Comparison of ENCODE assay signal across 23 cellular contexts in genomic region chr2:42888321-42888720, GRCh38.
A peak's percentile ranks its signal among the peaks of the same experiment; 100 is the strongest.
DNase-seq lines count a peak whose midpoint lies in the region; ATAC-seq and TF ChIP-seq lines count a peak whose summit lies in the region.
"Had no signal": no experiment of that assay in that cellular context is flagged by ENCODE, and none has a peak within 500 bp of the region (broad histone marks: within the 10 kb centered on the region; RNA-seq: fewer than 3 reads in every experiment).

No MANE protein-coding gene starts in this region.

- H3K9me3 Mint-ChIP-seq in endodermal cell, result peaks cover 34% of the 10 kb centered on the region

- H3K4me1 ChIP-seq in endodermal cell (ENCODE audit: control insufficient read depth, insufficient read depth, low read length) (no peaks in the 10 kb centered on the region), neuronal stem cell (ENCODE audit: control insufficient read depth in 2 of 2, insufficient read depth in 1 of 2, low read depth in 1 of 2, low read length in 2 of 2) (peaks cover 0 to 7% of the 10 kb centered on the region in 2 donors), PC-9 (replicated peaks; ENCODE audit: insufficient read depth) (no peaks in the 10 kb centered on the region)
- H3K4me1 ChIP-seq: BLaER1, SJSA1 had no signal

- POLR2A ChIA-PET in PC-9 (lab: Charles Lee; ENCODE audit: unreplicated experiment), result interaction anchor here (0.6 kb wide), 2 partner anchors 79 to 338 kb away, joined by 4 to 5 read pairs; partner anchors contain the start of gene ZFP36L2

- H4K91ac ChIP-seq in neuronal stem cell (ENCODE audit: low read depth, low read length, poor library complexity), result no peak overlapping the region

- H3K9me2 ChIP-seq in PC-9 (ENCODE audit: insufficient read depth), result 0 out of 2 replicates have a peak, but pooled peaks cover 4% of the 10 kb centered on the region

- no peak overlapping the region for H3K23ac ChIP-seq in neuronal stem cell (ENCODE audit: low read depth, low read length, poor library complexity)

- H3K36me3 ChIP-seq in endodermal cell (ENCODE audit: control insufficient read depth, insufficient read depth, low read length) (no peaks in the 10 kb centered on the region), neuronal stem cell (replicated peaks in 1 of 2; ENCODE audit: control insufficient read depth in 2 of 2, insufficient read depth in 2 of 2, low read length in 2 of 2) (no peaks in the 10 kb centered on the region), PC-9 (ENCODE audit: low read depth) (no peaks in the 10 kb centered on the region)
- H3K36me3 ChIP-seq: BLaER1, SJSA1 had no signal

- H3K27ac Mint-ChIP-seq in endodermal cell, result no peak overlapping the region
- H3K27ac Mint-ChIP-seq: CD4-positive, alpha-beta T cell had no signal

- no peak overlapping the region for H3K9ac ChIP-seq in endodermal cell (ENCODE audit: extremely low read depth, low read length, poor library complexity, severe bottlenecking)
- H3K9ac ChIP-seq in neuronal stem cell (ENCODE audit: low read depth, low read length, poor library complexity), result no peak overlapping the region
- H3K9ac ChIP-seq: BLaER1, KMS-11 had no signal

- CTCF ChIA-PET in PC-9 (lab: Charles Lee), result no interaction called here

- H3K27ac ChIP-seq in endodermal cell (ENCODE audit: low read depth, low read length) (no peak overlapping the region), neuronal stem cell (replicated peaks; ENCODE audit: low read length) (no peak overlapping the region), PC-9 (no peak overlapping the region)
- H3K27ac ChIP-seq: BLaER1, KMS-11, SJSA1 had no signal

- peaks cover 2% of the 10 kb centered on the region for H3K27me3 Mint-ChIP-seq in endodermal cell (ENCODE audit: insufficient read depth)
- H3K27me3 Mint-ChIP-seq: CD4-positive, alpha-beta T cell had no signal

- no TSS peak for BruUV-seq in PC-9 (replicated peaks; lab: Mats Ljungman, UMichigan)

- H3K18ac ChIP-seq in neuronal stem cell (ENCODE audit: low read length), result no peak overlapping the region

- no peaks in the 10 kb centered on the region for H3K79me2 ChIP-seq in PC-9 (ENCODE audit: low read depth)

- H2AFZ ChIP-seq in neuronal stem cell (ENCODE audit: low read length) (peak overlapping the region; percentile 44), PC-9 (no peak overlapping the region)

- H3K4me3 ChIP-seq in endodermal cell (ENCODE audit: low read length), result no peak overlapping the region
- no peak overlapping the region for H3K4me3 ChIP-seq in neuronal stem cell (ENCODE audit: low read length in 2 of 2)
- H3K4me3 ChIP-seq in PC-9, result no peak overlapping the region
- H3K4me3 ChIP-seq: BLaER1, SJSA1 had no signal

- H2BK5ac ChIP-seq in neuronal stem cell (ENCODE audit: low read length), result no peak overlapping the region

- ATAC-seq in GM18868 (IDR thresholded peaks at IDR 0.05; ENCODE audit: unreplicated experiment), result no peak
- no peak for ATAC-seq in HG03442 (IDR thresholded peaks at IDR 0.05; ENCODE audit: unreplicated experiment)
- no peak for ATAC-seq in GM21723 (IDR thresholded peaks at IDR 0.05; ENCODE audit: unreplicated experiment)

- H3K14ac ChIP-seq in neuronal stem cell (ENCODE audit: low read length), result no peak overlapping the region

- no peak overlapping the region for H2BK120ac ChIP-seq in neuronal stem cell (ENCODE audit: low read depth, low read length)

- no peak overlapping the region for H3K4me3 Mint-ChIP-seq in endodermal cell
- H3K4me3 Mint-ChIP-seq: CD4-positive, alpha-beta T cell had no signal

- no peaks in the 10 kb centered on the region for H3F3A ChIP-seq in PC-9 (ENCODE audit: insufficient read depth, low read depth)

- no peak for TF ChIP-seq CTCF in endodermal cell (conservative IDR thresholded peaks at IDR 0.05)
- TF ChIP-seq CTCF in PC-9 (conservative IDR thresholded peaks at IDR 0.05), result no peak

- H4K20me1 ChIP-seq in PC-9 (ENCODE audit: insufficient read depth), result no peaks in the 10 kb centered on the region
- H4K20me1 ChIP-seq: BLaER1 had no signal

- H3K27me3 ChIP-seq in endodermal cell (ENCODE audit: control insufficient read depth, insufficient read depth, low read length, poor library complexity, severe bottlenecking) (no peaks in the 10 kb centered on the region), neuronal stem cell (ENCODE audit: control insufficient read depth in 3 of 3, insufficient read depth in 3 of 3, low read depth in 1 of 3, low read length in 3 of 3) (no peaks in the 10 kb centered on the region), PC-9 (ENCODE audit: insufficient read depth, low read depth) (no peaks in the 10 kb centered on the region)
- H3K27me3 ChIP-seq: BLaER1, SJSA1 had no signal

- 84 to 94% methylated on average over 4 of the region's 4 CpGs for WGBS in endodermal cell (ENCODE audit: insufficient coverage in 1 of 2, insufficient read length in 1 of 2), 2 experiments
- WGBS in neuronal stem cell (ENCODE audit: extremely low coverage in 2 of 2, insufficient read length in 2 of 2, insufficient replicate concordance in 1 of 2), 2 donors, result no CpG with 5 or more reads among the region's 4 CpGs

- H3K9me3 ChIP-seq in endodermal cell (ENCODE audit: control insufficient read depth, low read length) (peaks cover 28% of the 10 kb centered on the region), neuronal stem cell (replicated peaks in 1 of 2; ENCODE audit: control insufficient read depth in 2 of 2, insufficient read depth in 1 of 2, low read depth in 1 of 2, low read length in 2 of 2) (peaks cover 2 to 4% of the 10 kb centered on the region in 2 donors), PC-9 (ENCODE audit: insufficient read depth, low read depth) (peaks cover 8% of the 10 kb centered on the region; the same call in 1 of the 2 replicates)

- no peak overlapping the region for H2BK15ac ChIP-seq in neuronal stem cell (ENCODE audit: low read length)

- no peak overlapping the region for H3K4ac ChIP-seq in neuronal stem cell (ENCODE audit: low read length)

- no peak overlapping the region for H2BK12ac ChIP-seq in neuronal stem cell (ENCODE audit: low read length)

- peaks cover 4% of the 10 kb centered on the region for H3K36me3 Mint-ChIP-seq in endodermal cell (ENCODE audit: low read depth)

- intact Hi-C loops in PC-9 (cut with micrococcal nuclease; ENCODE audit: unreplicated experiment), result no loop called here

- H3K4me2 ChIP-seq in neuronal stem cell (ENCODE audit: insufficient read depth, low read length, poor library complexity, severe bottlenecking) (no peak overlapping the region), PC-9 (no peak overlapping the region)
- H3K4me2 ChIP-seq: BLaER1, KMS-11 had no signal

- no peaks in the 10 kb centered on the region for H3K79me1 ChIP-seq in neuronal stem cell (ENCODE audit: low read depth, low read length)

- peaks cover 5% of the 10 kb centered on the region for H3K4me1 Mint-ChIP-seq in endodermal cell

- H2AK5ac ChIP-seq in neuronal stem cell (ENCODE audit: low read depth, low read length), result no peak overlapping the region

- no peak overlapping the region for H4K8ac ChIP-seq in neuronal stem cell (ENCODE audit: low read depth, low read length)

- DNase-seq in AG20443 (ENCODE audit: low spot score) (peak; percentile 58), HS-27A (ENCODE audit: low read depth) (peak; percentile 50), endodermal cell (peak; percentile 5), neuronal stem cell (ENCODE audit: low spot score) (no peak), PC-9 (no peak)
- DNase-seq: COR-L47, DMS 273 treated with DMSO at 0.1 percent for 48 hours, DMS79 treated with DMSO at 0.1 percent for 48 hours, H7, IMR-90, NCI-H1105, NCI-H2029 treated with DMSO at 0.1 percent for 48 hours, NCI-H2171, NCI-H345, NCI-H524 treated with DMSO at 0.1 percent for 48 hours, NCI-H82 had no signal

Comparison
In these comparisons a context has a peak if more than half of its experiments do, and no peak if none do; other contexts are left out.
1. DNase-seq: peak in AG20443 (single experiment), HS-27A (single experiment) and endodermal cell (single experiment); none in neuronal stem cell (single experiment) and PC-9 (0 of 2).